1 cellular context compared by ENCODE assay signal in genomic region chr9:137547687-137548543, GRCh38.
A peak's percentile ranks its signal among the peaks of the same experiment; 100 is the strongest.
TF ChIP-seq lines count a peak whose summit lies in the region.

No MANE protein-coding gene starts in this region.

TF ChIP-seq in K562, 482 proteins besides CTCF, POLR2A, EP300 and RAD21:
- TF ChIP-seq HOMEZ (CRISPR knock-in tag; IDR thresholded peaks at IDR 0.05) (no peak), SMARCA4 (IDR thresholded peaks at IDR 0.05) (no peak), ZNF707 (CRISPR knock-in tag; conservative IDR thresholded peaks at IDR 0.05) (no peak), ZNF77 (CRISPR knock-in tag; IDR thresholded peaks at IDR 0.05) (no peak), SMAD4 (CRISPR knock-in tag; conservative IDR thresholded peaks at IDR 0.05) (no peak), NEUROD1 (IDR thresholded peaks at IDR 0.05; ENCODE audit: borderline replicate concordance, low read depth, low read length, partially characterized antibody) (no peak), CEBPG (CRISPR knock-in tag; IDR thresholded peaks at IDR 0.05) (peak; percentile 49; the same call in 1 of the 2 replicates), CEBPG (tag; conservative IDR thresholded peaks at IDR 0.05 in 1 of 2, IDR thresholded peaks at IDR 0.05 in 1 of 2) (peak in 1 of 2 experiments; percentile 33; a peak in 1 of 4 replicates), BRF1 (IDR thresholded peaks at IDR 0.05; ENCODE audit: borderline replicate concordance, extremely low read depth, insufficient read length) (no peak), ATF3 (IDR thresholded peaks at IDR 0.05) (peak; percentile 68), ATF3 (CRISPR knock-in tag; conservative IDR thresholded peaks at IDR 0.05) (no peak), ZC3H4 (CRISPR knock-in tag; IDR thresholded peaks at IDR 0.05; ENCODE audit: borderline replicate concordance) (no peak), CREB3 (tag; conservative IDR thresholded peaks at IDR 0.05; ENCODE audit: low read depth) (no peak), PHB2 (IDR thresholded peaks at IDR 0.05; ENCODE audit: low read depth) (no peak), SRSF9 (IDR thresholded peaks at IDR 0.05; ENCODE audit: borderline replicate concordance, low read depth, low read length) (no peak), PURB (CRISPR knock-in tag; IDR thresholded peaks at IDR 0.05; ENCODE audit: low read depth) (no peak)
